In the genomic region with DNA sequence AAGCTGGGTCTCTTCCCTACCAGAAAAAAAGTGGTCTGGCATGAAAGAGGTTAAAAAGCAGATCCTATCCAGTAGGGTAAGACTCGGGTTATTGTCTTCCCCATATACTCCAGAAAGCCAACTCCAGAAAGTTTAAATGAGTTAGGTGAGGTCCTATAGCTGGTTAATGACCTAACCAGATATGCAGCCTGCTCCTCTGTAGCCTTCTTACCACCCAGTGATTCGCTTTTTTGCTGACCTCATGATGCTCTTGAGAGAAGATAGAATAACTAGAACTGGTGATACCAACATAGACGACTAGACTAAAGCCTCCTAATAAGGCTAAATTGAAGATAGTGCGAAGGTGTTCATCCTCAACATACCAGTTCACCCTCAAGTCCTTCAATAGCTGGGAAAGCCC, we compare ENCODE assay signal across 9 cellular contexts. TPM values are rescaled to one million over a fixed set of nuclear protein-coding genes. Genes with fewer than 3 reads are reported as not detected.
DNase-seq lines count a peak whose midpoint lies in the region; ATAC-seq and TF ChIP-seq lines count a peak whose summit lies in the region.
"Had no signal": no experiment of that assay in that cellular context is flagged by ENCODE, and none has a peak within 500 bp of the region (broad histone marks: within the 10 kb centered on the region; RNA-seq: fewer than 3 reads in every experiment).

No MANE protein-coding gene starts in this region.

- DNase-seq in dorsolateral prefrontal cortex = no peak
- no peak for DNase-seq in GM10248 (ENCODE audit: extremely low spot score)
- no peak for DNase-seq in NCI-H510A treated with DMSO at 0.1 percent for 48 hours (lab: John Stamatoyannopoulos, UW)
- no peak for DNase-seq in RKO (ENCODE audit: low spot score)
- no peak for DNase-seq in NOMO-1 treated with DMSO at 0.1 percent for 48 hours (lab: John Stamatoyannopoulos, UW; ENCODE audit: unreplicated experiment)

- H2AFZ ChIP-seq in parathyroid adenoma = no peak overlapping the region

- intact Hi-C loops in dorsolateral prefrontal cortex (cut with DNase I) = no loop called here

- H3K27me3 ChIP-seq in BLaER1 (no peaks in the 10 kb centered on the region), dorsolateral prefrontal cortex (no peaks in the 10 kb centered on the region), parathyroid adenoma (ENCODE audit: control insufficient read depth, insufficient read depth, low read length) (no peaks in the 10 kb centered on the region)

- no peaks in the 10 kb centered on the region for H4K20me1 ChIP-seq in BLaER1

- H3K4me1 ChIP-seq in BLaER1 (peaks cover 15% of the 10 kb centered on the region), parathyroid adenoma (no peaks in the 10 kb centered on the region)

- H3K9me3 ChIP-seq in BLaER1 = peaks cover 19% of the 10 kb centered on the region
- H3K9me3 ChIP-seq in parathyroid adenoma (ENCODE audit: control insufficient read depth, low read length) = no peaks in the 10 kb centered on the region

- POLR2A ChIA-PET in GM10248 (lab: Yijun Ruan, JAX) = no interaction called here

- H3K4me2 ChIP-seq in BLaER1 (peak overlapping the region; percentile 85), parathyroid adenoma (ENCODE audit: low read length) (no peak overlapping the region)

- H3K27ac ChIP-seq in BLaER1 (no peak overlapping the region), dorsolateral prefrontal cortex (peak overlapping the region in 39 of 59 donors; percentile 5 to 85 (median 59)), parathyroid adenoma (peak overlapping the region; percentile 59)

- H3K9ac ChIP-seq in BLaER1 = no peak overlapping the region
- no peak overlapping the region for H3K9ac ChIP-seq in parathyroid adenoma

- no peaks in the 10 kb centered on the region; the same call in 1 of the 2 replicates for H3K36me3 ChIP-seq in BLaER1
- H3K36me3 ChIP-seq in parathyroid adenoma (ENCODE audit: control insufficient read depth, insufficient read depth, low read length) = no peaks in the 10 kb centered on the region

- CTCF ChIA-PET in GM10248 (lab: Yijun Ruan, JAX) = interaction anchor here (0.9 to 2.0 kb wide), 11 partner anchors 9 to 267 kb away, joined by 3 to 6 read pairs (median 4); partner anchors contain the start of gene GIMAP2

- H3K79me2 ChIP-seq in parathyroid adenoma = no peaks in the 10 kb centered on the region

- ATAC-seq in GM21528 (IDR thresholded peaks at IDR 0.05; ENCODE audit: low FRiP score, unreplicated experiment) = peak; percentile 11

- no peak for TF ChIP-seq CTCF in dorsolateral prefrontal cortex (IDR thresholded peaks at IDR 0.05 in 54 of 56, conservative IDR thresholded peaks at IDR 0.05 in 2 of 56; ENCODE audit: low read depth in 1 of 56, partially characterized antibody in 56 of 56)
- no peak for TF ChIP-seq CTCF in parathyroid adenoma (IDR thresholded peaks at IDR 0.05)
- no peak for TF ChIP-seq CTCF in GM10248 (IDR thresholded peaks at IDR 0.05; ENCODE audit: control extremely low read depth, extremely low read depth, low read depth, missing control alignments)

- H3K4me3 ChIP-seq in BLaER1 (no peak overlapping the region), dorsolateral prefrontal cortex (peak overlapping the region in 7 of 59 donors; percentile 7 to 61 (median 51)), parathyroid adenoma (ENCODE audit: low read depth, low read length) (no peak overlapping the region)

RNA-seq across cellular contexts. Expression of gene GIMAP1, which starts 0.7 kb away (rescaled TPM):
- 1 to 10 TPM in 102 of 120 experiments, under 1 TPM in 18; 0.46 to 4.7 (median 1.6) TPM for total RNA-seq in dorsolateral prefrontal cortex
- total RNA-seq: myocyte had no signal

RNA-seq across cellular contexts. Expression of gene GIMAP5, which starts 21.5 kb away (rescaled TPM):
- 10 to 100 TPM in 27 of 120 experiments, 1 to 10 TPM in 93; 2.5 to 28.1 (median 7.3) TPM for total RNA-seq in dorsolateral prefrontal cortex
- total RNA-seq: myocyte had no signal

RNA-seq across cellular contexts. Expression of gene GIMAP2, which starts 30.2 kb away (rescaled TPM):
- total RNA-seq in dorsolateral prefrontal cortex = 10 to 100 TPM in 1 of 120 experiments, 1 to 10 TPM in 119; 1.2 to 11.1 (median 3.7) TPM
